17 cellular contexts compared by ENCODE assay signal in the genomic region with DNA sequence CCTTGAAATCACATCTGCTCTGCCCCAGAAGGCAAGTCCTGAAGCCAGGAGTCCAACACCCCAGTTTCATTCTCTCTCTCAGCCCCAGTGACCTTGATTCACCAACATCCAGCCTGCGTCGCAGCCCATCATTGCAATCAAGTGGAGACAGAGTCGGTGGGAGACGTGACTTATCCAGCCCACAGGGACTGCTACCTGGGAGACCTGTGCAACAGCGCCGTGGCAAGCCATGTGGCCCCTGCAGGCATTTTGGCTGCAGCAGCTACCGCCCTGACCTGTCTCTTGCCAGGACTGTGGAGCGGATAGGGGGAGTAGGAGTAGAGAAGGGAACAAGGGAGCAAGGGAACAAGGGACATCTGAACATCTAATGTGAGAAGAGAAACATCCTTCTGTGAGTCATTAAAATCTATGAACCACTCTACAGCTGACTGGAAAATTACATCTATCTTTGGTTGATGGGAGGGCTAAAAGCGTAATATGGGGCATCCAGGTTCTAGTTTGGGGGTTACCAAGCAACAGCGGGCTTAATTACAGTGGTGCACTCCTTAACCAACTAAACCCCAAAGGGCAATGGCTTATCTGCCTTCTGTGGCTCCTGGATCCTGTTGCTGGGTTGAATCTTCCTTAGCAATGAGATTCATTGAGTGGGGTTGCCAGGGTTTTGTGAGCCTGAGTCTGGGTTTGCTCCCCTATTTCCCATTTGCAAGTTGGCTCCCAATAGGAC. TPM values are rescaled to one million over a fixed set of nuclear protein-coding genes. Genes with fewer than 3 reads are reported as not detected.
DNase-seq lines count a peak whose midpoint lies in the region; ATAC-seq and TF ChIP-seq lines count a peak whose summit lies in the region.
"Had no signal": no experiment of that assay in that cellular context is flagged by ENCODE, and none has a peak within 500 bp of the region (broad histone marks: within the 10 kb centered on the region; RNA-seq: fewer than 3 reads in every experiment).

No MANE protein-coding gene starts in this region.

- DNase-seq in NCI-H2227 (lab: John Stamatoyannopoulos, UW; ENCODE audit: unreplicated experiment) (peak; percentile 29), NCI-H2227 treated with DMSO at 0.1 percent for 48 hours (lab: John Stamatoyannopoulos, UW) (no peak), RWPE1 (ENCODE audit: low spot score) (no peak), hepatocyte (ENCODE audit: low spot score) (peak; percentile 26), prostate gland (ENCODE audit: low spot score) (no peak), KG1 (lab: John Stamatoyannopoulos, UW) (no peak), NCI-H1694 (lab: John Stamatoyannopoulos, UW) (no peak)
- DNase-seq: activated naive CD4-positive, alpha-beta T cell treated with anti-CD3 and anti-CD28 coated beads for 36 hours; immature natural killer cell; KBM-7; NCI-H2081; sigmoid colon had no signal

- CTCF ChIA-PET in RWPE1 (lab: Yijun Ruan, JAX), result interaction anchor here (0.6 kb wide), 4 partner anchors 12 to 219 kb away, joined by 3 to 4 read pairs (median 3); no protein-coding TSS in a partner anchor

- H3K36me3 ChIP-seq in hepatocyte (replicated peaks; ENCODE audit: insufficient read depth, low read depth) (no peaks in the 10 kb centered on the region), prostate gland (no peaks in the 10 kb centered on the region)
- H3K36me3 ChIP-seq: HAP-1, sigmoid colon, upper lobe of left lung had no signal

- 56% methylated on average over 10 of the region's 10 CpGs for WGBS in hepatocyte (ENCODE audit: low lambda C conversion rate, missing lambda C conversion rate)
- 62% methylated on average over 10 of the region's 10 CpGs for WGBS in prostate gland

- 0 out of 2 replicates have a peak, but pooled peaks have one; percentile 15 for TF ChIP-seq CTCF in RWPE1 (conservative IDR thresholded peaks at IDR 0.05; ENCODE audit: low read depth)
- TF ChIP-seq CTCF in hepatocyte (IDR thresholded peaks at IDR 0.05; ENCODE audit: poor library complexity), result no peak
- TF ChIP-seq CTCF in prostate gland (IDR thresholded peaks at IDR 0.05), result peak in 1 of 4 experiments; percentile 43

- no peak overlapping the region for H2AFZ ChIP-seq in hepatocyte

- H3K4me3 ChIP-seq in hepatocyte, result no peak overlapping the region
- no peak overlapping the region for H3K4me3 ChIP-seq in prostate gland
- H3K4me3 ChIP-seq: HAP-1, sigmoid colon, upper lobe of left lung had no signal

- intact Hi-C loops in prostate gland (cut with DNase I), result no loop called here

- no peaks in the 10 kb centered on the region for H3K79me2 ChIP-seq in hepatocyte

- no peak for ATAC-seq in GM18873 (IDR thresholded peaks at IDR 0.05; ENCODE audit: low FRiP score, unreplicated experiment)
- ATAC-seq: Panc1 had no signal

- no peaks in the 10 kb centered on the region for H3K9me2 ChIP-seq in hepatocyte (replicated peaks; ENCODE audit: insufficient read depth)

- no peaks in the 10 kb centered on the region for H3K27me3 ChIP-seq in hepatocyte
- H3K27me3 ChIP-seq in prostate gland (replicated peaks; ENCODE audit: insufficient read depth), result no peaks in the 10 kb centered on the region
- H3K27me3 ChIP-seq: sigmoid colon, upper lobe of left lung had no signal

- H3K4me2 ChIP-seq in hepatocyte, result no peak overlapping the region

- TF ChIP-seq POLR2A in prostate gland (IDR thresholded peaks at IDR 0.05), result no peak

- H3K27ac ChIP-seq in RWPE1, result no peak overlapping the region
- no peak overlapping the region for H3K27ac ChIP-seq in hepatocyte
- peak overlapping the region; percentile 34 to 65 for H3K27ac ChIP-seq in prostate gland
- H3K27ac ChIP-seq: sigmoid colon had no signal

- H4K20me1 ChIP-seq in hepatocyte (ENCODE audit: insufficient read depth, poor library complexity, severe bottlenecking), result no peaks in the 10 kb centered on the region

- H3K9me3 ChIP-seq in hepatocyte (ENCODE audit: low read depth) (no peaks in the 10 kb centered on the region), prostate gland (no peaks in the 10 kb centered on the region)
- H3K9me3 ChIP-seq: HAP-1, sigmoid colon, upper lobe of left lung had no signal

- POLR2A ChIA-PET in RWPE1 (lab: Yijun Ruan, JAX; ENCODE audit: low non-redundant PET), result no interaction called here

- H3K4me1 ChIP-seq in hepatocyte (ENCODE audit: insufficient read depth) (peaks cover 25% of the 10 kb centered on the region), prostate gland (replicated peaks) (peaks cover 19% of the 10 kb centered on the region)

RNA-seq across cellular contexts. Expression of a gene that starts 2.5 kb away (rescaled TPM):
- total RNA-seq in hepatocyte, result 1.3 TPM in 1 of 2 replicates, not detected in the other
- 1.2 and 3.0 TPM in 2 replicates for polyA plus RNA-seq in hepatocyte
- total RNA-seq in prostate gland, result not detected
- total RNA-seq: activated naive CD4-positive, alpha-beta T cell treated with anti-CD3 and anti-CD28 coated beads for 36 hours; cerebellum; upper lobe of left lung had no signal
- polyA plus RNA-seq: immature natural killer cell had no signal

RNA-seq across cellular contexts. Expression of a gene that starts 3.9 kb away (rescaled TPM):
- total RNA-seq in hepatocyte (not detected in 2 replicates), prostate gland (not detected)
- 0.30 and 0.39 TPM in 2 replicates for polyA plus RNA-seq in hepatocyte
- total RNA-seq: activated naive CD4-positive, alpha-beta T cell treated with anti-CD3 and anti-CD28 coated beads for 36 hours; cerebellum; sigmoid colon had no signal
- polyA plus RNA-seq: immature natural killer cell had no signal

RNA-seq across cellular contexts. Expression of a gene that starts 5.5 kb away (rescaled TPM):
- total RNA-seq in hepatocyte, result not detected in 2 replicates
- 0.33 TPM in 1 of 2 replicates, not detected in the other for polyA plus RNA-seq in hepatocyte
- total RNA-seq in prostate gland, result under 1 TPM in 1 of 2 donors, not detected in 1; 0.74 TPM
- total RNA-seq: cerebellum, sigmoid colon had no signal

RNA-seq across cellular contexts. Expression of a gene that starts 11.0 kb away (rescaled TPM):
- not detected in 2 replicates for total RNA-seq in hepatocyte
- polyA plus RNA-seq in hepatocyte, result not detected in 2 replicates
- 1 to 10 TPM in 1 of 2 donors, not detected in 1; 3.7 TPM for total RNA-seq in prostate gland
- total RNA-seq: activated naive CD4-positive, alpha-beta T cell treated with anti-CD3 and anti-CD28 coated beads for 36 hours; sigmoid colon had no signal
- polyA plus RNA-seq: sigmoid colon had no signal

RNA-seq across cellular contexts. Expression of a gene that starts 11.4 kb away (rescaled TPM):
- total RNA-seq in hepatocyte (93.8 and 108 TPM in 2 replicates), prostate gland (10 to 100 TPM; 73.3 to 83.7 TPM)
- 137 and 157 TPM in 2 replicates for polyA plus RNA-seq in hepatocyte

Comparison
In these comparisons a context has a peak if more than half of its experiments do, and no peak if none do; other contexts are left out.
1. DNase-seq: peak in NCI-H2227 (single experiment) and hepatocyte (single experiment); none in NCI-H2227 treated with DMSO at 0.1 percent for 48 hours (single experiment), RWPE1 (single experiment), prostate gland (single experiment), KG1 (single experiment) and NCI-H1694 (single experiment).
2. H3K27ac ChIP-seq: peak in prostate gland (2 of 2); none in RWPE1 (single experiment) and hepatocyte (single experiment).